Comparison of ENCODE assay signal across 24 cellular contexts in genomic region chr2:147173186-147173575, GRCh38.
DNase-seq lines count a peak whose midpoint lies in the region; ATAC-seq and TF ChIP-seq lines count a peak whose summit lies in the region.
"Had no signal": no experiment of that assay in that cellular context is flagged by ENCODE, and none has a peak within 500 bp of the region (broad histone marks: within the 10 kb centered on the region; RNA-seq: fewer than 3 reads in every experiment).

No MANE protein-coding gene starts in this region.

- DNase-seq in AG20443 (ENCODE audit: low spot score): peak; percentile 78
- DNase-seq in LHCN-M2 (ENCODE audit: low read depth): peak; percentile 31
- peak; percentile 65 for DNase-seq in epithelial cell of esophagus (ENCODE audit: low read depth)
- DNase-seq in kidney epithelial cell (ENCODE audit: low read depth): peak; percentile 29
- no peak for DNase-seq in activated CD4-positive, alpha-beta T cell treated with anti-CD3 and anti-CD28 coated beads for 48 hours
- DNase-seq in activated T-cell treated with anti-CD3 and anti-CD28 coated beads, Interleukin-2, amount 50 U/mL, for 24 hours: no peak
- no peak for DNase-seq in stimulated activated CD4-positive, alpha-beta T cell treated with anti-CD3 and anti-CD28 coated beads, Interleukin-15, amount 100 ng/mL, for 24 hours
- DNase-seq: activated CD4-positive, CD25-positive, alpha-beta regulatory T cell; activated naive CD8-positive, alpha-beta T cell treated with anti-CD3 and anti-CD28 coated beads, Interleukin-2, amount 10 ng/mL, durations not matched to agents 7 days and 5 days; CD8-positive, alpha-beta memory T cell; Kasumi-1; left ventricle myocardium superior; NCI-H1105 treated with DMSO at 0.1 percent for 48 hours; NCI-H2107; NCI-H526 treated with DMSO at 0.1 percent for 48 hours; occipital lobe; SHP77 treated with DMSO at 0.1 percent for 48 hours; stimulated activated naive CD4-positive, alpha-beta T cell had no signal

- no peak overlapping the region for H3K4me3 Mint-ChIP-seq in activated T-cell treated with anti-CD3 and anti-CD28 coated beads, Interleukin-2, amount 50 U/mL, for 24 hours
- H3K4me3 Mint-ChIP-seq: activated naive CD8-positive, alpha-beta T cell treated with anti-CD3 and anti-CD28 coated beads, Interleukin-2, amount 10 ng/mL, durations not matched to agents 7 days and 5 days; activated T-helper 1 cell treated with anti-CD3 and anti-CD28 coated beads, Interleukin-12 subunit alpha, Interleukin-12 subunit beta, Interleukin-2, Interleukin-4 antibody, amounts not matched to agents 30 ng/mL and 10 ng/mL and 1 ng/mL, durations not matched to agents 14 hours and 24 hours and 36 hours; CD8-positive, alpha-beta memory T cell; T-helper 1 cell treated with Interleukin-12 subunit alpha and Interleukin-12 subunit beta and Interleukin-4 antibody, amounts not matched to agents 30 μg/mL and 1 μg/mL, for 36 hours; type B pancreatic cell had no signal

- no peak for ATAC-seq in HG03460 (IDR thresholded peaks at IDR 0.05; ENCODE audit: unreplicated experiment)
- ATAC-seq: left ventricle myocardium superior had no signal

- no peaks in the 10 kb centered on the region for H3K27me3 ChIP-seq in kidney epithelial cell (ENCODE audit: control insufficient read depth, insufficient read depth, low read length)
- H3K27me3 ChIP-seq: right atrium auricular region had no signal

- no peaks in the 10 kb centered on the region for H3K27me3 Mint-ChIP-seq in activated T-cell treated with anti-CD3 and anti-CD28 coated beads, Interleukin-2, amount 50 U/mL, for 24 hours

- peaks cover 23% of the 10 kb centered on the region for H3K4me1 Mint-ChIP-seq in activated T-cell treated with anti-CD3 and anti-CD28 coated beads, Interleukin-2, amount 50 U/mL, for 24 hours (ENCODE audit: low read depth)
- H3K4me1 Mint-ChIP-seq: activated naive CD8-positive, alpha-beta T cell treated with anti-CD3 and anti-CD28 coated beads, Interleukin-2, amount 10 ng/mL, durations not matched to agents 7 days and 5 days; CD8-positive, alpha-beta memory T cell had no signal

- H3K9me3 Mint-ChIP-seq in activated T-cell treated with anti-CD3 and anti-CD28 coated beads, Interleukin-2, amount 50 U/mL, for 24 hours: peaks cover 3% of the 10 kb centered on the region
- H3K9me3 Mint-ChIP-seq: activated naive CD8-positive, alpha-beta T cell treated with anti-CD3 and anti-CD28 coated beads, Interleukin-2, amount 10 ng/mL, durations not matched to agents 7 days and 5 days; type B pancreatic cell had no signal

- no peak for TF ChIP-seq CTCF in epithelial cell of esophagus (IDR thresholded peaks at IDR 0.05; ENCODE audit: insufficient read depth, low read depth, low read length, missing control alignments)
- no peak for TF ChIP-seq CTCF in kidney epithelial cell (IDR thresholded peaks at IDR 0.05; ENCODE audit: insufficient read depth, low read length, poor library complexity, severe bottlenecking)

- no peaks in the 10 kb centered on the region for H3K36me3 Mint-ChIP-seq in activated T-cell treated with anti-CD3 and anti-CD28 coated beads, Interleukin-2, amount 50 U/mL, for 24 hours (ENCODE audit: low read depth)
- H3K36me3 Mint-ChIP-seq: activated naive CD8-positive, alpha-beta T cell treated with anti-CD3 and anti-CD28 coated beads, Interleukin-2, amount 10 ng/mL, durations not matched to agents 7 days and 5 days; CD8-positive, alpha-beta memory T cell; type B pancreatic cell had no signal

- H3K4me3 ChIP-seq in epithelial cell of esophagus (ENCODE audit: low read length) (no peak overlapping the region), kidney epithelial cell (ENCODE audit: low read depth, low read length) (no peak overlapping the region)
- H3K4me3 ChIP-seq: HAP-1, right atrium auricular region had no signal

- H3K36me3 ChIP-seq in kidney epithelial cell (ENCODE audit: control insufficient read depth, insufficient read depth, low read length): no peaks in the 10 kb centered on the region
- H3K36me3 ChIP-seq: HAP-1, right atrium auricular region had no signal

- no peak overlapping the region for H3K27ac Mint-ChIP-seq in activated T-cell treated with anti-CD3 and anti-CD28 coated beads, Interleukin-2, amount 50 U/mL, for 24 hours
- H3K27ac Mint-ChIP-seq: activated naive CD8-positive, alpha-beta T cell treated with anti-CD3 and anti-CD28 coated beads, Interleukin-2, amount 10 ng/mL, durations not matched to agents 7 days and 5 days; activated T-helper 1 cell treated with anti-CD3 and anti-CD28 coated beads, Interleukin-12 subunit alpha, Interleukin-12 subunit beta, Interleukin-2, Interleukin-4 antibody, amounts not matched to agents 30 ng/mL and 10 ng/mL and 1 ng/mL, durations not matched to agents 14 hours and 24 hours and 36 hours; CD8-positive, alpha-beta memory T cell; T-helper 1 cell treated with Interleukin-12 subunit alpha and Interleukin-12 subunit beta and Interleukin-4 antibody, amounts not matched to agents 30 μg/mL and 1 μg/mL, for 36 hours; type B pancreatic cell had no signal

Comparison
In these comparisons a context has a peak if more than half of its experiments do, and no peak if none do; other contexts are left out.
1. DNase-seq: peak in AG20443 (single experiment), LHCN-M2 (single experiment), epithelial cell of esophagus (single experiment) and kidney epithelial cell (single experiment); none in activated CD4-positive, alpha-beta T cell treated with anti-CD3 and anti-CD28 coated beads for 48 hours (single experiment), activated T-cell treated with anti-CD3 and anti-CD28 coated beads, Interleukin-2, amount 50 U/mL, for 24 hours (single experiment) and stimulated activated CD4-positive, alpha-beta T cell treated with anti-CD3 and anti-CD28 coated beads, Interleukin-15, amount 100 ng/mL, for 24 hours (single experiment).